In the genomic region with DNA sequence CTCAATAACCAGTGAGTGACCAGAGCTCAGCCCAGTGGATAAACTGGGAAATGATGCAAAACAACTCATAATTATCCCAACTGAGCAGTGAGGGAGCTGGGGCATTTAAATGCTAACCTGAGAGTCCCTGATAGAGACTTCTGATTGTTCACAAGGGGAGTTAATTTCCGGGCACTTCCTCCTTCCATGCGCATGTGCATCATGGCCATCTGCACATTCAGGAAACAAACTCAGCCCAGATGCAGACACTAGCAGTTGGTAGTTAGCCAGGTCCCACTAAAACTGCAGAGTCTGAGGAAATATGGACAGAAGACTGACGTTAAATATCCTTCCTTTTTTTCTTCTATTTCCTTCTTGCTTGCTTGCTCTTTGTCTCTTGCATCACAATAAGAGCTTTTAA, we compare ENCODE assay signal across 18 cellular contexts.
"Had no signal": no experiment of that assay in that cellular context is flagged by ENCODE, and none has a peak within 500 bp of the region (broad histone marks: within the 10 kb centered on the region; RNA-seq: fewer than 3 reads in every experiment).

No MANE protein-coding gene starts in this region.

- DNase-seq: activated CD4-positive, alpha-beta T cell treated with anti-CD3 and anti-CD28 coated beads, Interleukin-2, amount 50 U/mL, for 1 hour; activated naive CD4-positive, alpha-beta T cell treated with anti-CD3 and anti-CD28 coated beads for 36 hours; dorsolateral prefrontal cortex; endodermal cell; erythroblast; left ventricle myocardium inferior; natural killer cell; posterior cingulate gyrus; stimulated activated CD4-positive, alpha-beta T cell treated with anti-CD3 and anti-CD28 coated beads, Interleukin-15, amount 100 ng/mL, for 24 hours; stimulated activated CD4-positive, alpha-beta T cell treated with anti-CD3 and anti-CD28 coated beads, Interleukin-4, amount 100 ng/mL, for 1 hour; stimulated activated naive B cell treated with anti-CD40 and anti-IgM and Interleukin-4, amounts not matched to agents 10 μg/mL and 1 μg/mL and 100 μg/mL, for 72 hours had no signal

- H3K4me3 Mint-ChIP-seq: activated naive CD4-positive, alpha-beta T cell treated with anti-CD3 and anti-CD28 coated beads for 36 hours; activated T-helper 1 cell treated with anti-CD3 and anti-CD28 coated beads, Interleukin-12 subunit alpha, Interleukin-12 subunit beta, Interleukin-2, Interleukin-4 antibody, amounts not matched to agents 30 ng/mL and 10 ng/mL and 1 ng/mL, durations not matched to agents 14 hours and 24 hours and 36 hours; endodermal cell; memory B cell; natural killer cell; stimulated activated naive B cell treated with anti-CD40 and anti-IgM and Interleukin-4, amounts not matched to agents 10 μg/mL and 1 μg/mL and 100 μg/mL, for 72 hours; T-helper 2 cell treated with Interferon-gamma antibody and Interleukin-4, amounts not matched to agents 5 μg/mL and 100 μg/mL, for 36 hours had no signal

- H3K9me3 Mint-ChIP-seq: endodermal cell had no signal

- H3K4me2 ChIP-seq: hepatocyte had no signal

- H3K27ac ChIP-seq: dorsolateral prefrontal cortex, hepatocyte, left ventricle myocardium inferior, skin epidermis, tibial artery had no signal

- H3K36me3 ChIP-seq: left ventricle myocardium inferior, tibial artery had no signal

- H3K27ac Mint-ChIP-seq: activated naive CD4-positive, alpha-beta T cell treated with anti-CD3 and anti-CD28 coated beads for 36 hours; activated T-helper 1 cell treated with anti-CD3 and anti-CD28 coated beads, Interleukin-12 subunit alpha, Interleukin-12 subunit beta, Interleukin-2, Interleukin-4 antibody, amounts not matched to agents 30 ng/mL and 10 ng/mL and 1 ng/mL, durations not matched to agents 14 hours and 24 hours and 36 hours; endodermal cell; memory B cell; natural killer cell; stimulated activated naive B cell treated with anti-CD40 and anti-IgM and Interleukin-4, amounts not matched to agents 10 μg/mL and 1 μg/mL and 100 μg/mL, for 72 hours; T-helper 2 cell treated with Interferon-gamma antibody and Interleukin-4, amounts not matched to agents 5 μg/mL and 100 μg/mL, for 36 hours had no signal

- H3K4me1 Mint-ChIP-seq: natural killer cell; stimulated activated naive B cell treated with anti-CD40 and anti-IgM and Interleukin-4, amounts not matched to agents 10 μg/mL and 1 μg/mL and 100 μg/mL, for 72 hours had no signal

- ATAC-seq: activated CD4-positive, CD25-positive, alpha-beta regulatory T cell treated with anti-CD3 and anti-CD28 coated beads, Interleukin-2, amount 50 U/mL, for 24 hours; natural killer cell; stimulated activated naive B cell treated with anti-CD40 and anti-IgM and Interleukin-4, amounts not matched to agents 10 μg/mL and 1 μg/mL and 100 μg/mL, for 72 hours had no signal

- H3K36me3 Mint-ChIP-seq: memory B cell; natural killer cell; stimulated activated naive B cell treated with anti-CD40 and anti-IgM and Interleukin-4, amounts not matched to agents 10 μg/mL and 1 μg/mL and 100 μg/mL, for 72 hours had no signal

- H3K27me3 Mint-ChIP-seq: memory B cell; stimulated activated naive B cell treated with anti-CD40 and anti-IgM and Interleukin-4, amounts not matched to agents 10 μg/mL and 1 μg/mL and 100 μg/mL, for 72 hours had no signal

- H3K4me1 ChIP-seq: left ventricle myocardium inferior, tibial artery had no signal

- H3K27me3 ChIP-seq: hepatocyte, tibial artery had no signal

- H3K4me3 ChIP-seq: dorsolateral prefrontal cortex, hepatocyte, left ventricle myocardium inferior, skin epidermis, tibial artery had no signal

- H3K9me3 ChIP-seq: left ventricle myocardium inferior, tibial artery had no signal
